In the genomic region with DNA sequence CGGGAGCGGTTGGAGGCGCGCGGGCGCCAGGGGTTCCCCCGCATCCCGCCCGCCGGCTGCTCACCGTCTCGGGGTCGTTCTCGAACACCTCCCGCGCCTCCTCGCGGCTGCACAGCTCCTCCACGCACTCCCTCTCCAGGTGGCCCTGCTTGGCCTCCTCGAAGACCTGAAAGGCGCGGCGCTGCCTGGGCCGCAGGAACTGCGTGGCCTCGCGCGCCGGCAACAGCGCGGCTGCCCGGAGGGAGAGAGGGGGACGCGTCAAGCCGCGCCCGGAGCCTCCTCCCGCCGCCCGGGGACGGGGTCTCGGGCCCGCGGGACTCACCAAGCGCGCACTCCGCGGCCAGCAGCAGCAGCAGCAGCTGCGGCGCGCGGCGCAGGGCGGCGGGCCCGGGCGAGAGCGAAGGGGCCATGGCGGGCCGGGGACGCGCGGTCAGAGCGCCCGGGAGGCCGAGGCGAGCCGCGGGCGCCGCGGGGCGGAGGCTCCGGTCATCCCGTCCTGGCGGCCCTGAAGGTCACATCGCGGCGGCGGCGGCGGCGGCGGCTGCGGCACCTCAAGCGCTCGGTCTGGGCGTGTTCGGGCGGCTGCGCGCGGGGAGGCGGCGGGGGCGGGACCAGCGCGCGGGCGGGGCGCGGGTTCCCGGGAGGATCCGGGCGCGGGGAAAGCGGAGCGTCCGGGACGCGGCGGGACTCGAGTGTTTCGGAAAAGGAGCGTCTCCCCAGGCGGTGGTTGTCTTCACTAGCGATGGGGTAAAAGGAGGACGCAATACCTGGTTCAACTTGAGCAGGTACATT, we compare ENCODE assay signal across 8 cellular contexts. TPM values are rescaled to one million over a fixed set of nuclear protein-coding genes. Genes with fewer than 3 reads are reported as not detected.
DNase-seq lines count a peak whose midpoint lies in the region; FAIRE-seq and TF ChIP-seq lines count a peak whose summit lies in the region.

A gene (minus strand): TSS at position 566 of the 792 bp plus-strand sequence. CDS start 156 bp downstream, at position 410.

- TF ChIP-seq POLR2A in H54 (IDR thresholded peaks at IDR 0.05; ENCODE audit: low read depth, low read length) (no peak), lower leg skin (IDR thresholded peaks at IDR 0.05) (no peak)

- peaks cover 15% of the 10 kb centered on the region for H3K36me3 ChIP-seq in BJ (ENCODE audit: control insufficient read depth, insufficient read depth, low read length)
- no peaks in the 10 kb centered on the region for H3K36me3 ChIP-seq in SK-N-MC (ENCODE audit: insufficient read depth, low read length)
- peaks cover 0 to 8% of the 10 kb centered on the region in 2 donors for H3K36me3 ChIP-seq in duodenal mucosa (ENCODE audit: control insufficient read depth in 1 of 2, insufficient read depth in 2 of 2, low read length in 2 of 2)
- peaks cover 0 to 17% (median 0%) of the 10 kb centered on the region in 5 donors for H3K36me3 ChIP-seq in subcutaneous abdominal adipose tissue (ENCODE audit: control insufficient read depth in 5 of 5, insufficient read depth in 5 of 5, low read length in 5 of 5)

- 1 to 2% methylated on average over 20 to 26 of the region's 118 CpGs for WGBS in lower leg skin, 2 donors

- H3K4me1 ChIP-seq in duodenal mucosa (ENCODE audit: control insufficient read depth in 1 of 2, insufficient read depth in 2 of 2, low read length in 2 of 2) (peaks cover 40 to 47% of the 10 kb centered on the region in 2 donors), subcutaneous abdominal adipose tissue (ENCODE audit: control insufficient read depth in 5 of 5, insufficient read depth in 5 of 5, low read length in 5 of 5) (peaks cover 2 to 36% (median 34%) of the 10 kb centered on the region in 5 donors)

- CTCF ChIA-PET in BJ (lab: Yijun Ruan, JAX): interaction anchor here (0.6 to 1.4 kb wide), 3 partner anchors 23 to 64 kb away, joined by 3 to 4 read pairs (median 3); no protein-coding TSS in a partner anchor

- FAIRE-seq in H54 (lab: Jason Lieb, UNC): no peak

- intact Hi-C loops in lower leg skin (cut with DNase I; ENCODE audit: low total_unique reads): no loop called here

- TF ChIP-seq CTCF in BJ (IDR thresholded peaks at IDR 0.05; ENCODE audit: insufficient read depth, low read depth, low read length): no peak
- no peak for TF ChIP-seq CTCF in lower leg skin (IDR thresholded peaks at IDR 0.05)

- H3K27me3 ChIP-seq in BJ (ENCODE audit: control insufficient read depth, insufficient read depth, low read length) (no peaks in the 10 kb centered on the region), duodenal mucosa (ENCODE audit: control insufficient read depth in 1 of 2, insufficient read depth in 2 of 2, low read length in 2 of 2) (peaks cover 0 to 3% of the 10 kb centered on the region in 2 donors), subcutaneous abdominal adipose tissue (ENCODE audit: control insufficient read depth in 5 of 5, insufficient read depth in 4 of 5, low read length in 5 of 5) (peaks cover 0 to 3% (median 0%) of the 10 kb centered on the region in 5 donors)

- H3K27ac ChIP-seq in SK-N-MC (no peak within 1 kb of the TSS), duodenal mucosa (ENCODE audit: low read depth, low read length) (peak within 1 kb of the TSS; percentile 66), subcutaneous abdominal adipose tissue (ENCODE audit: low read depth, low read length) (peak within 1 kb of the TSS; percentile 50)

- POLR2A ChIA-PET in BJ (lab: Charles Lee): no interaction called here

- H3K9ac ChIP-seq in SK-N-MC (ENCODE audit: insufficient read length): no peak within 1 kb of the TSS
- peak within 1 kb of the TSS; percentile 64 to 65 for H3K9ac ChIP-seq in duodenal mucosa (ENCODE audit: low read depth in 1 of 2, low read length in 2 of 2)
- peak within 1 kb of the TSS; percentile 4 to 76 (median 72) for H3K9ac ChIP-seq in subcutaneous abdominal adipose tissue (ENCODE audit: low read length in 5 of 5)

- peak within 1 kb of the TSS; percentile 86 for H3K4me3 ChIP-seq in BJ (ENCODE audit: low read depth, low read length)
- peak within 1 kb of the TSS; percentile 75 for H3K4me3 ChIP-seq in SK-N-MC
- peak within 1 kb of the TSS; percentile 79 to 85 for H3K4me3 ChIP-seq in duodenal mucosa (ENCODE audit: low read depth in 1 of 2, low read length in 2 of 2)
- peak within 1 kb of the TSS; percentile 75 for H3K4me3 ChIP-seq in lower leg skin (ENCODE audit: low read depth, poor library complexity, severe bottlenecking)
- peak within 1 kb of the TSS; percentile 75 to 86 (median 79) for H3K4me3 ChIP-seq in subcutaneous abdominal adipose tissue (ENCODE audit: low read depth in 1 of 5, low read length in 5 of 5)

- no peak for DNase-seq in BJ (ENCODE audit: low read depth)
- peak; percentile 82 for DNase-seq in H54 (ENCODE audit: insufficient read length, low spot score)
- no peak for DNase-seq in SK-N-MC (ENCODE audit: low read depth, low spot score)
- DNase-seq in lower leg skin (ENCODE audit: low spot score in 2 of 2): peak in 1 of 2 donors; percentile 93
- DNase-seq in germinal center (ENCODE audit: low spot score): no peak
- no peak for DNase-seq in stimulated activated CD4-positive, alpha-beta T cell treated with anti-CD3 and anti-CD28 coated beads, Interleukin-4, amount 100 ng/mL, for 1 hour

- no peaks in the 10 kb centered on the region for H3K9me3 ChIP-seq in SK-N-MC (ENCODE audit: low read depth, low read length)
- no peaks in the 10 kb centered on the region for H3K9me3 ChIP-seq in duodenal mucosa (ENCODE audit: control insufficient read depth in 1 of 2, low read length in 2 of 2)
- no peaks in the 10 kb centered on the region for H3K9me3 ChIP-seq in subcutaneous abdominal adipose tissue (ENCODE audit: control insufficient read depth in 5 of 5, low read length in 5 of 5)

RNA-seq across cellular contexts. Expression of the gene that starts here (rescaled TPM):
- 247 and 374 TPM in 2 replicates for polyA plus RNA-seq in BJ (2011; rRNA removed)
- polyA minus RNA-seq in BJ (2011; rRNA and poly(A)+ RNA removed): 99.1 and 135 TPM in 2 replicates
- 100 to 1,000 TPM; 176 to 307 (median 213) TPM for total RNA-seq in lower leg skin
